In genomic region chr13:41054919-41055619, GRCh38 we compare ENCODE assay signal across 2 cellular contexts.
TF ChIP-seq lines count a peak whose summit lies in the region.

No MANE protein-coding gene starts in this region.

TF ChIP-seq in HEK293T, 16 proteins besides CTCF, POLR2A, EP300 and RAD21:
- TF ChIP-seq FOXK2 (IDR thresholded peaks at IDR 0.05), result no peak
- TF ChIP-seq SP1 (IDR thresholded peaks at IDR 0.05), result no peak
- TF ChIP-seq ARNT (IDR thresholded peaks at IDR 0.05), result no peak
- TF ChIP-seq SUZ12 (IDR thresholded peaks at IDR 0.05), result no peak
- TF ChIP-seq ZNF384 (IDR thresholded peaks at IDR 0.05), result no peak
- TF ChIP-seq NFRKB (IDR thresholded peaks at IDR 0.05), result no peak
- no peak for TF ChIP-seq CTBP1 (IDR thresholded peaks at IDR 0.05; ENCODE audit: borderline replicate concordance)

TF ChIP-seq in K562, 482 proteins besides CTCF, POLR2A, EP300 and RAD21:
- TF ChIP-seq ZNF24 (IDR thresholded peaks at IDR 0.05) (0 out of 2 replicates have a peak, but pooled peaks have one; percentile 8), EP400 (IDR thresholded peaks at IDR 0.05) (0 out of 2 replicates have a peak, but pooled peaks have one; percentile 13), ATF2 (CRISPR knock-in tag; IDR thresholded peaks at IDR 0.05) (no peak), SAP30 (IDR thresholded peaks at IDR 0.05; ENCODE audit: borderline replicate concordance, insufficient read depth, low read depth, low read length, poor library complexity, severe bottlenecking) (no peak), ZNF165 (CRISPR knock-in tag; IDR thresholded peaks at IDR 0.05; ENCODE audit: borderline replicate concordance) (no peak), ZFP36 (IDR thresholded peaks at IDR 0.05; ENCODE audit: low read depth, low read length, partially characterized antibody) (peak; percentile 33), SMARCA4 (IDR thresholded peaks at IDR 0.05) (peak; percentile 33; the same call in 1 of the 2 replicates), ZNF133 (CRISPR knock-in tag; IDR thresholded peaks at IDR 0.05) (no peak), RCOR1 (IDR thresholded peaks at IDR 0.05; ENCODE audit: borderline replicate concordance in 1 of 2, low read depth in 2 of 2, low read length in 2 of 2) (0 out of 4 replicates have a peak, but pooled peaks of 1 of the 2 experiments have one; percentile 15), HMBOX1 (IDR thresholded peaks at IDR 0.05) (peak; percentile 77), ARID1B (IDR thresholded peaks at IDR 0.05) (peak; percentile 25; the same call in 1 of the 2 replicates)
